2 cellular contexts compared by ENCODE assay signal in genomic region chr3:184911570-184911969, GRCh38.
TF ChIP-seq lines count a peak whose summit lies in the region.

No MANE protein-coding gene starts in this region.

TF ChIP-seq in WTC11, 78 proteins besides CTCF, POLR2A, EP300 and RAD21 (continued from another document):
- TF ChIP-seq ZSCAN18 (CRISPR knock-in tag; IDR thresholded peaks at IDR 0.05) (no peak), IRF2 (CRISPR knock-in tag; IDR thresholded peaks at IDR 0.05; ENCODE audit: borderline replicate concordance, low read depth) (no peak), ZNF263 (CRISPR knock-in tag; IDR thresholded peaks at IDR 0.05; ENCODE audit: low read depth) (no peak), SMAD3 (CRISPR knock-in tag; IDR thresholded peaks at IDR 0.05; ENCODE audit: borderline replicate concordance) (no peak)

TF ChIP-seq in SK-N-SH treated with all-trans-retinoic acid at 6 μM for 48 hours, 23 proteins besides CTCF, POLR2A, EP300 and RAD21 (continued from another document):
- no peak for TF ChIP-seq TSHZ2 (CRISPR knock-in tag; IDR thresholded peaks at IDR 0.05)
- TF ChIP-seq CSDC2 (CRISPR knock-in tag; IDR thresholded peaks at IDR 0.05): no peak
- no peak for TF ChIP-seq OSR1 (CRISPR knock-in tag; IDR thresholded peaks at IDR 0.05)
- TF ChIP-seq CSRNP3 (CRISPR knock-in tag; IDR thresholded peaks at IDR 0.05): no peak
- TF ChIP-seq PPARA (CRISPR knock-in tag; IDR thresholded peaks at IDR 0.05; ENCODE audit: borderline replicate concordance): no peak
- TF ChIP-seq ZFP3 (CRISPR knock-in tag; IDR thresholded peaks at IDR 0.05): no peak
- no peak for TF ChIP-seq ZNF70 (CRISPR knock-in tag; IDR thresholded peaks at IDR 0.05)
- no peak for TF ChIP-seq CREB5 (CRISPR knock-in tag; IDR thresholded peaks at IDR 0.05; ENCODE audit: low read depth)
- no peak for TF ChIP-seq SNAI2 (CRISPR knock-in tag; IDR thresholded peaks at IDR 0.05)
- TF ChIP-seq ARNTL (CRISPR knock-in tag; IDR thresholded peaks at IDR 0.05; ENCODE audit: borderline replicate concordance, low read depth): no peak
- TF ChIP-seq ESRRG (CRISPR knock-in tag; IDR thresholded peaks at IDR 0.05): no peak
- no peak for TF ChIP-seq ISL1 (CRISPR knock-in tag; IDR thresholded peaks at IDR 0.05)
TF ChIP-seq in SK-N-SH treated with all-trans-retinoic acid at 6 μM for 48 hours: peak in this region for 0.
